In genomic region chr7:137903382-137904169, GRCh38 we compare ENCODE assay signal across 8 cellular contexts. TPM values are rescaled to one million over a fixed set of nuclear protein-coding genes. Genes with fewer than 3 reads are reported as not detected.
DNase-seq lines count a peak whose midpoint lies in the region; ATAC-seq and TF ChIP-seq lines count a peak whose summit lies in the region.

No MANE protein-coding gene starts in this region.

- POLR2A ChIA-PET in BJ (lab: Charles Lee) = no interaction called here

- peak; percentile 98 to 99 for TF ChIP-seq RAD21 in liver (IDR thresholded peaks at IDR 0.05)

- H3K27me3 ChIP-seq in BJ (ENCODE audit: control insufficient read depth, insufficient read depth, low read length) = no peaks in the 10 kb centered on the region
- no peaks in the 10 kb centered on the region for H3K27me3 ChIP-seq in liver (ENCODE audit: control insufficient read depth in 4 of 4, insufficient read depth in 4 of 4, low read length in 3 of 4)

- TF ChIP-seq CTCF in BJ (IDR thresholded peaks at IDR 0.05; ENCODE audit: insufficient read depth, low read depth, low read length) (peak; percentile 72), liver (IDR thresholded peaks at IDR 0.05; ENCODE audit: low read depth, low read length, missing input control) (peak; percentile 89)

- H3K4me3 ChIP-seq in BJ (ENCODE audit: low read depth, low read length) = no peak overlapping the region
- no peak overlapping the region for H3K4me3 ChIP-seq in liver (ENCODE audit: low read depth in 1 of 3, low read length in 3 of 3)

- no peaks in the 10 kb centered on the region for H3K9me3 ChIP-seq in liver (ENCODE audit: control insufficient read depth in 4 of 4, low read length in 3 of 4)

- CTCF ChIA-PET in BJ (lab: Yijun Ruan, JAX) = interaction anchor here (0.6 to 14.8 kb wide), 32 partner anchors 9 to 997 kb away, joined by 3 to 371 read pairs (median 4); partner anchors contain the start of gene CREB3L2

- H3K4me1 ChIP-seq in liver (ENCODE audit: control insufficient read depth in 4 of 4, insufficient read depth in 4 of 4, low read length in 3 of 4) = peaks cover 0 to 13% (median 2%) of the 10 kb centered on the region in 4 donors

- H3K9ac ChIP-seq in liver (ENCODE audit: low read depth in 1 of 2, low read length in 2 of 2) = no peak overlapping the region

- WGBS in liver = 32% methylated on average over 9 of the region's 9 CpGs

- no peak overlapping the region for H3K27ac ChIP-seq in liver (ENCODE audit: low read depth in 1 of 2, low read length in 2 of 2)

- peaks cover 21% of the 10 kb centered on the region for H3K36me3 ChIP-seq in BJ (ENCODE audit: control insufficient read depth, insufficient read depth, low read length)
- H3K36me3 ChIP-seq in liver (ENCODE audit: control insufficient read depth in 4 of 4, insufficient read depth in 3 of 4, low read depth in 1 of 4, low read length in 3 of 4) = peaks cover 5 to 57% (median 38%) of the 10 kb centered on the region in 4 donors

- ATAC-seq in HG03280 (IDR thresholded peaks at IDR 0.05; ENCODE audit: unreplicated experiment) = peak; percentile 78

- no peak for DNase-seq in BJ (ENCODE audit: low read depth)
- peak; percentile 48 for DNase-seq in GM19238 (ENCODE audit: insufficient read length, low spot score)
- DNase-seq in NCI-H226 = peak; percentile 37
- DNase-seq in activated CD4-positive, CD25-positive, alpha-beta regulatory T cell (lab: John Stamatoyannopoulos, UW) = peak in 3 of 4 experiments; percentile 6 to 25 (median 16)
- DNase-seq in cerebellum (ENCODE audit: low spot score) = peak; percentile 69
- DNase-seq in stimulated activated CD8-positive, alpha-beta memory T cell treated with anti-CD3 and anti-CD28 coated beads, Interleukin-12 subunit alpha, Interleukin-12 subunit beta, amount 100 ng/mL, for 24 hours (ENCODE audit: extremely low read depth) = peak; percentile 5

TF ChIP-seq in liver, 16 proteins besides CTCF, POLR2A, EP300 and RAD21:
- TF ChIP-seq NR2F2 (IDR thresholded peaks at IDR 0.05) (no peak), RXRA (IDR thresholded peaks at IDR 0.05) (no peak), HNF4G (IDR thresholded peaks at IDR 0.05) (no peak), ZBTB33 (IDR thresholded peaks at IDR 0.05) (no peak), REST (IDR thresholded peaks at IDR 0.05) (no peak), JUND (IDR thresholded peaks at IDR 0.05) (no peak), FOXA2 (IDR thresholded peaks at IDR 0.05) (no peak)
TF ChIP-seq in liver: peak in this region for 0.

RNA-seq across cellular contexts. Expression of gene DGKI, which starts 56.8 kb away (rescaled TPM):
- 1.3 and 1.4 TPM in 2 replicates for polyA plus RNA-seq in BJ (2011; rRNA removed)
- polyA minus RNA-seq in BJ (2011; rRNA and poly(A)+ RNA removed) = 7.3 and 8.2 TPM in 2 replicates
- total RNA-seq in cerebellum = 79.2 TPM
- total RNA-seq in liver = under 1 TPM; 0.33 to 0.37 TPM
- polyA plus RNA-seq in liver = under 1 TPM; 0.01 to 0.28 TPM

Comparison
In these comparisons a context has a peak if more than half of its experiments do, and no peak if none do; other contexts are left out.
1. RNA of gene DGKI, which starts 56.8 kb away (total RNA-seq): 79.2 TPM in cerebellum (single experiment); 0.33 to 0.37 TPM in liver; every median in the first group is over 10 times any median in the second.